ENCODE assay signal across 13 cellular contexts in genomic region chr14:56057071-56057865, GRCh38.
DNase-seq lines count a peak whose midpoint lies in the region; ATAC-seq lines count a peak whose summit lies in the region.
"Had no signal": no experiment of that assay in that cellular context is flagged by ENCODE, and none has a peak within 500 bp of the region (broad histone marks: within the 10 kb centered on the region; RNA-seq: fewer than 3 reads in every experiment).

No MANE protein-coding gene starts in this region.

- no peak for ATAC-seq in stimulated activated naive CD8-positive, alpha-beta T cell treated with anti-CD3 and anti-CD28 coated beads, Interleukin-15, Interleukin-2, amounts not matched to agents 100 U/mL and 50 U/mL, for 24 hours
- ATAC-seq: body of pancreas had no signal

- H3K27ac ChIP-seq in substantia nigra (ENCODE audit: low read depth, low read length, poor library complexity, severe bottlenecking) = no peak overlapping the region
- H3K27ac ChIP-seq: body of pancreas, parathyroid adenoma, SJSA1 had no signal

- DNase-seq in DMS79 (lab: John Stamatoyannopoulos, UW) (peak; percentile 60), NCI-H187 treated with DMSO at 0.1 percent for 48 hours (lab: John Stamatoyannopoulos, UW) (peak; percentile 99), NCI-H69 (lab: John Stamatoyannopoulos, UW) (peak; percentile 100), left kidney (ENCODE audit: low read depth, low spot score) (peak; percentile 84), inferior parietal cortex (ENCODE audit: extremely low spot score) (no peak), substantia nigra (lab: John Stamatoyannopoulos, UW) (no peak), DMS 273 (lab: John Stamatoyannopoulos, UW; ENCODE audit: unreplicated experiment) (no peak)
- no peak for DNase-seq in stimulated activated naive CD8-positive, alpha-beta T cell treated with anti-CD3 and anti-CD28 coated beads, Interleukin-15, Interleukin-2, amounts not matched to agents 100 U/mL and 50 U/mL, for 24 hours
- DNase-seq: activated naive CD4-positive, alpha-beta T cell; body of pancreas; Calu3 had no signal

Comparison
In these comparisons a context has a peak if more than half of its experiments do, and no peak if none do; other contexts are left out.
1. DNase-seq: peak in DMS79 (single experiment), NCI-H187 treated with DMSO at 0.1 percent for 48 hours (single experiment), NCI-H69 (single experiment) and left kidney (single experiment); none in inferior parietal cortex (single experiment), stimulated activated naive CD8-positive, alpha-beta T cell treated with anti-CD3 and anti-CD28 coated beads, Interleukin-15, Interleukin-2, amounts not matched to agents 100 U/mL and 50 U/mL, for 24 hours (single experiment), substantia nigra (0 of 49) and DMS 273 (single experiment).